In genomic region chr1:204868340-204868700, GRCh38 we compare ENCODE assay signal across 22 cellular contexts. TPM values are rescaled to one million over a fixed set of nuclear protein-coding genes. Genes with fewer than 3 reads are reported as not detected.
DNase-seq lines count a peak whose midpoint lies in the region; ATAC-seq, FAIRE-seq and TF ChIP-seq lines count a peak whose summit lies in the region.
"Had no signal": no experiment of that assay in that cellular context is flagged by ENCODE, and none has a peak within 500 bp of the region (broad histone marks: within the 10 kb centered on the region; RNA-seq: fewer than 3 reads in every experiment).

No MANE protein-coding gene starts in this region.

- ATAC-seq in A549 (peak; percentile 31 to 37; a peak in 1 of 6 replicates), left ventricle myocardium superior (peak; percentile 47), HG03097 (IDR thresholded peaks at IDR 0.05; ENCODE audit: low FRiP score, unreplicated experiment) (no peak), HG03045 (IDR thresholded peaks at IDR 0.05; ENCODE audit: unreplicated experiment) (no peak)
- ATAC-seq: left lung had no signal

- POLR2A ChIA-PET in A549 (lab: Yijun Ruan, JAX) = no interaction called here

- intact Hi-C loops in left ventricle myocardium superior (cut with micrococcal nuclease) (no loop called here), prostate gland (cut with DNase I) (no loop called here)

- no peaks in the 10 kb centered on the region for H3K36me3 ChIP-seq in prostate gland
- H3K36me3 ChIP-seq: ascending aorta, left lung had no signal

- no peak for TF ChIP-seq RAD21 in A549 (conservative IDR thresholded peaks at IDR 0.05 in 1 of 2, IDR thresholded peaks at IDR 0.05 in 1 of 2)

- 46% methylated on average over 7 of the region's 7 CpGs for WGBS in A549 (ENCODE audit: missing lambda C conversion rate)
- 66% methylated on average over 6 of the region's 7 CpGs for WGBS in prostate gland

- H3K27me3 ChIP-seq in prostate gland (replicated peaks; ENCODE audit: insufficient read depth) = no peaks in the 10 kb centered on the region
- H3K27me3 ChIP-seq: ascending aorta, left lung had no signal

- H3K9me3 ChIP-seq in A549 (no peaks in the 10 kb centered on the region), prostate gland (no peaks in the 10 kb centered on the region)
- H3K9me3 ChIP-seq: ascending aorta, left lung had no signal

- no peak for DNase-seq in A549 (ENCODE audit: low read depth in 1 of 2, low spot score in 1 of 2)
- peak in 42 of 58 donors; percentile 27 to 82 (median 58) for DNase-seq in anterior cingulate cortex (lab: John Stamatoyannopoulos, UW)
- peak; percentile 61 for DNase-seq in left ventricle myocardium superior
- DNase-seq in occipital lobe (lab: John Stamatoyannopoulos, UW) = peak; percentile 54
- DNase-seq in SKM-1 (lab: John Stamatoyannopoulos, UW; ENCODE audit: unreplicated experiment) = no peak
- DNase-seq in prostate gland (ENCODE audit: low spot score) = no peak
- DNase-seq: activated CD4-positive, alpha-beta T cell treated with anti-CD3 and anti-CD28 coated beads, Interleukin-2, amount 50 U/mL, for 1 hour; activated naive CD4-positive, alpha-beta T cell treated with Interleukin-2 at 50 U/mL for 16 hours; CD4-positive, CD25-positive, alpha-beta regulatory T cell; DND-41; left lung; NCI-H2029 treated with DMSO at 0.1 percent for 48 hours; NCI-H510A treated with DMSO at 0.1 percent for 48 hours; stimulated activated CD4-positive, alpha-beta T cell treated with anti-CD3 and anti-CD28 coated beads, Interleukin-12 subunit alpha, Interleukin-12 subunit beta, amount 100 ng/mL, for 4 hours; T-helper 1 cell had no signal

- H3K27ac ChIP-seq in A549 = no peak overlapping the region
- H3K27ac ChIP-seq in prostate gland = no peak overlapping the region
- H3K27ac ChIP-seq: ascending aorta, HL-60, left lung had no signal

- CTCF ChIA-PET in A549 (lab: Yijun Ruan, JAX) = no interaction called here

- no peak overlapping the region for H3K4me2 ChIP-seq in A549

- TF ChIP-seq POLR2A in A549 (IDR thresholded peaks at IDR 0.05; ENCODE audit: low read length) = no peak
- TF ChIP-seq POLR2A in prostate gland (IDR thresholded peaks at IDR 0.05) = no peak

- no peak overlapping the region for H3K4me3 ChIP-seq in A549
- H3K4me3 ChIP-seq in prostate gland = no peak overlapping the region
- H3K4me3 ChIP-seq: ascending aorta, left lung had no signal

- TF ChIP-seq CTCF in A549 (IDR thresholded peaks at IDR 0.05) (no peak), prostate gland (IDR thresholded peaks at IDR 0.05) (no peak)

- TF ChIP-seq EP300 in A549 (IDR thresholded peaks at IDR 0.05) = no peak

- no peaks in the 10 kb centered on the region for H3K4me1 ChIP-seq in A549
- H3K4me1 ChIP-seq in prostate gland (replicated peaks) = no peaks in the 10 kb centered on the region
- H3K4me1 ChIP-seq: ascending aorta, left lung had no signal

- FAIRE-seq in A549 (lab: Jason Lieb, UNC) = no peak
- FAIRE-seq: colon, endometrium, GM18507 had no signal

TF ChIP-seq in A549, 52 proteins besides CTCF, POLR2A, EP300 and RAD21:
- TF ChIP-seq SMC3 (IDR thresholded peaks at IDR 0.05) = no peak
TF ChIP-seq in A549: peak in this region for 0.

RNA-seq across cellular contexts. Expression of gene NFASC, which starts 2.3 kb away (rescaled TPM):
- polyA plus RNA-seq in A549 (2011; rRNA removed) (0.21 and 0.27 TPM in 2 replicates), A549 (2017; fragmentation: RNase III; extraction: RNeasy Plus Mini Kit Qiagen cat#74134 plus additional on column Dnase treatment) (0.39 to 0.51 TPM (median 0.45 TPM) in 3 replicates)
- polyA plus RNA-seq in A549 (2012; cell fraction: cytosol; rRNA removed) = 0.29 and 0.35 TPM in 2 replicates
- polyA plus RNA-seq in A549 (2012; cell fraction: nucleus; rRNA removed) = 0.65 and 0.79 TPM in 2 replicates
- 0.34 and 0.58 TPM in 2 replicates for polyA minus RNA-seq in A549 (2011; rRNA and poly(A)+ RNA removed)
- total RNA-seq in left ventricle myocardium superior (11.6 TPM), occipital lobe (32.4 TPM), prostate gland (10 to 100 TPM in 1 of 2 donors, 1 to 10 TPM in 1; 3.7 to 13.2 TPM)
- total RNA-seq: CD4-positive, CD25-positive, alpha-beta regulatory T cell had no signal
- polyA plus RNA-seq: CD4-positive, CD25-positive, alpha-beta regulatory T cell had no signal

Comparison
In these comparisons a context has a peak if more than half of its experiments do, and no peak if none do; other contexts are left out.
1. ATAC-seq: peak in A549 (2 of 2) and left ventricle myocardium superior (single experiment); none in HG03097 (single experiment) and HG03045 (single experiment).
2. DNase-seq: peak in anterior cingulate cortex (42 of 58), left ventricle myocardium superior (single experiment) and occipital lobe (single experiment); none in A549 (0 of 2), SKM-1 (single experiment) and prostate gland (single experiment).